1 cellular context compared by ENCODE assay signal in genomic region chr20:61608275-61609085, GRCh38.
A peak's percentile ranks its signal among the peaks of the same experiment; 100 is the strongest.
TF ChIP-seq lines count a peak whose summit lies in the region.

No MANE protein-coding gene starts in this region.

TF ChIP-seq in HepG2, 621 proteins besides CTCF, POLR2A, EP300 and RAD21 (continued from another document and continues in another):
- TF ChIP-seq HMGXB3 (CRISPR knock-in tag; IDR thresholded peaks at IDR 0.05; ENCODE audit: borderline replicate concordance) (0 out of 2 replicates have a peak, but pooled peaks have one; percentile 46), HBP1 (CRISPR knock-in tag; IDR thresholded peaks at IDR 0.05; ENCODE audit: low read depth) (peak; percentile 84; the same call in 1 of the 2 replicates), GPN1 (CRISPR knock-in tag; IDR thresholded peaks at IDR 0.05; ENCODE audit: borderline replicate concordance) (peak; percentile 62; the same call in 1 of the 2 replicates), ZNF572 (CRISPR knock-in tag; IDR thresholded peaks at IDR 0.05) (no peak), ZBTB21 (CRISPR knock-in tag; IDR thresholded peaks at IDR 0.05) (peak; percentile 41; the same call in 1 of the 2 replicates), TOPORS (CRISPR knock-in tag; IDR thresholded peaks at IDR 0.05) (no peak), ZNF546 (CRISPR knock-in tag; conservative IDR thresholded peaks at IDR 0.05) (0 out of 2 replicates have a peak, but pooled peaks have one; percentile 44), ZBTB43 (CRISPR knock-in tag; conservative IDR thresholded peaks at IDR 0.05) (0 out of 2 replicates have a peak, but pooled peaks have one; percentile 24), MAFG (CRISPR knock-in tag; IDR thresholded peaks at IDR 0.05) (0 out of 2 replicates have a peak, but pooled peaks have one; percentile 37), ZNF619 (CRISPR knock-in tag; IDR thresholded peaks at IDR 0.05) (no peak), ZNF431 (CRISPR knock-in tag; IDR thresholded peaks at IDR 0.05; ENCODE audit: borderline replicate concordance, low read depth) (no peak), ETV6 (CRISPR knock-in tag; conservative IDR thresholded peaks at IDR 0.05) (0 out of 2 replicates have a peak, but pooled peaks have one; percentile 47), TEAD3 (CRISPR knock-in tag; optimal IDR thresholded peaks at IDR 0.05; ENCODE audit: borderline replicate concordance) (peak; percentile 47), TBP (CRISPR knock-in tag; IDR thresholded peaks at IDR 0.05) (no peak), RARA (CRISPR knock-in tag; IDR thresholded peaks at IDR 0.05) (peak; percentile 59; the same call in 1 of the 2 replicates), ZMAT3 (CRISPR knock-in tag; conservative IDR thresholded peaks at IDR 0.05) (peak; percentile 68; the same call in 1 of the 2 replicates), RNF2 (conservative IDR thresholded peaks at IDR 0.05; ENCODE audit: low read depth) (no peak), SPEN (CRISPR knock-in tag; IDR thresholded peaks at IDR 0.05; ENCODE audit: low read depth) (peak; percentile 32; the same call in 1 of the 2 replicates), RXRB (CRISPR knock-in tag; IDR thresholded peaks at IDR 0.05; ENCODE audit: borderline replicate concordance) (peak; percentile 28; the same call in 1 of the 2 replicates), ATF7-NPFF (CRISPR knock-in tag; IDR thresholded peaks at IDR 0.05; ENCODE audit: low read depth) (no peak), AGO1 (IDR thresholded peaks at IDR 0.05; ENCODE audit: low read depth, low read length, poor library complexity, severe bottlenecking) (no peak), HOXA3 (CRISPR knock-in tag; IDR thresholded peaks at IDR 0.05) (peak; percentile 56; the same call in 1 of the 2 replicates), TBX2 (CRISPR knock-in tag; IDR thresholded peaks at IDR 0.05; ENCODE audit: borderline replicate concordance) (peak; percentile 26; the same call in 1 of the 2 replicates), MYC (CRISPR knock-in tag; IDR thresholded peaks at IDR 0.05; ENCODE audit: borderline replicate concordance) (0 out of 2 replicates have a peak, but pooled peaks have one; percentile 33), U2AF2 (IDR thresholded peaks at IDR 0.05; ENCODE audit: low read depth, low read length) (no peak), NAIF1 (CRISPR knock-in tag; IDR thresholded peaks at IDR 0.05; ENCODE audit: borderline replicate concordance) (no peak), STAT5B (CRISPR knock-in tag; IDR thresholded peaks at IDR 0.05) (no peak), ZKSCAN5 (CRISPR knock-in tag; IDR thresholded peaks at IDR 0.05) (no peak), MIER2 (CRISPR knock-in tag; IDR thresholded peaks at IDR 0.05) (peak; percentile 97), HDAC2 (CRISPR knock-in tag; IDR thresholded peaks at IDR 0.05) (peak; percentile 40; the same call in 1 of the 2 replicates), NFAT5 (CRISPR knock-in tag; IDR thresholded peaks at IDR 0.05) (0 out of 2 replicates have a peak, but pooled peaks have one; percentile 68), ZGPAT (CRISPR knock-in tag; IDR thresholded peaks at IDR 0.05) (no peak), ARNTL (CRISPR knock-in tag; IDR thresholded peaks at IDR 0.05) (peak; percentile 37; the same call in 1 of the 2 replicates), POGK (CRISPR knock-in tag; conservative IDR thresholded peaks at IDR 0.05) (no peak), SATB2 (CRISPR knock-in tag; IDR thresholded peaks at IDR 0.05) (no peak), ZNF331 (CRISPR knock-in tag; IDR thresholded peaks at IDR 0.05) (0 out of 2 replicates have a peak, but pooled peaks have one; percentile 31), ZFP36L2 (CRISPR knock-in tag; IDR thresholded peaks at IDR 0.05) (peak; percentile 83; the same call in 1 of the 2 replicates), TMF1 (CRISPR knock-in tag; IDR thresholded peaks at IDR 0.05; ENCODE audit: low read depth) (peak; percentile 74), ZNF207 (IDR thresholded peaks at IDR 0.05; ENCODE audit: borderline replicate concordance) (no peak), FOXK1 (CRISPR knock-in tag; IDR thresholded peaks at IDR 0.05; ENCODE audit: borderline replicate concordance, low read depth) (peak; percentile 25; the same call in 1 of the 2 replicates), ZNF607 (CRISPR knock-in tag; IDR thresholded peaks at IDR 0.05; ENCODE audit: borderline replicate concordance) (peak; percentile 61; the same call in 1 of the 2 replicates), ZBTB25 (CRISPR knock-in tag; IDR thresholded peaks at IDR 0.05) (no peak), TRAFD1 (CRISPR knock-in tag; IDR thresholded peaks at IDR 0.05; ENCODE audit: borderline replicate concordance) (no peak), EHMT2 (IDR thresholded peaks at IDR 0.05; ENCODE audit: borderline replicate concordance, low read depth, low read length) (peak; percentile 98)
